In genomic region chr1:95068956-95069710, GRCh38 we compare ENCODE assay signal across 25 cellular contexts. TPM values are rescaled to one million over a fixed set of nuclear protein-coding genes. Genes with fewer than 3 reads are reported as not detected.
DNase-seq lines count a peak whose midpoint lies in the region; ATAC-seq, FAIRE-seq and TF ChIP-seq lines count a peak whose summit lies in the region.
"Had no signal": no experiment of that assay in that cellular context is flagged by ENCODE, and none has a peak within 500 bp of the region (broad histone marks: within the 10 kb centered on the region; RNA-seq: fewer than 3 reads in every experiment).

No MANE protein-coding gene starts in this region.

- CTCF ChIA-PET in K562 (lab: Yijun Ruan, JAX; ENCODE audit: low intra/inter-chr PET ratio), result no interaction called here

- in situ Hi-C loops in K562 (cut with MboI), result no loop called here

- ATAC-seq in K562 (no peak), left colon (peak; percentile 60), HG03469 (IDR thresholded peaks at IDR 0.05; ENCODE audit: unreplicated experiment) (no peak)
- ATAC-seq: activated CD4-positive, CD25-positive, alpha-beta regulatory T cell treated with anti-CD3 and anti-CD28 coated beads, Interleukin-2, amount 50 U/mL, for 24 hours; heart left ventricle; lower lobe of right lung; upper lobe of right lung had no signal

- intact Hi-C loops in K562 (cut with micrococcal nuclease) (no loop called here), left colon (cut with DNase I, micrococcal nuclease) (no loop called here)

- H3K9me3 ChIP-seq in K562 (replicated peaks; ENCODE audit: control insufficient read depth, insufficient read depth, low read depth, low read length), result no peaks in the 10 kb centered on the region
- H3K9me3 ChIP-seq in small intestine (ENCODE audit: control insufficient read depth, low read depth), result no peaks in the 10 kb centered on the region
- H3K9me3 ChIP-seq: heart left ventricle, lower lobe of right lung, upper lobe of right lung had no signal

- no peak overlapping the region; the same call in 1 of the 2 replicates for H2AFZ ChIP-seq in K562 (ENCODE audit: low read depth, low read length)

- FAIRE-seq in K562 (lab: Jason Lieb, UNC) (no peak), small intestine (lab: Jason Lieb, UNC) (no peak)
- FAIRE-seq: endometrium had no signal

- no peak overlapping the region for H3K4me2 ChIP-seq in K562 (ENCODE audit: insufficient read depth, low read length)

- WGBS in K562 (ENCODE audit: insufficient coverage, low coverage, missing lambda C conversion rate), result 31% methylated on average over 6 of the region's 6 CpGs
- WGBS in small intestine, 3 donors, result 24 to 65% (median 51%) methylated on average over 6 of the region's 6 CpGs

- no peak for TF ChIP-seq CTCF in K562 (IDR thresholded peaks at IDR 0.05 in 2 of 3, conservative IDR thresholded peaks at IDR 0.05 in 1 of 3; ENCODE audit: insufficient read depth in 2 of 3, low read depth in 1 of 3, low read length in 3 of 3)

- no peak for TF ChIP-seq RAD21 in K562 (CRISPR knock-in tag; conservative IDR thresholded peaks at IDR 0.05 in 1 of 2, IDR thresholded peaks at IDR 0.05 in 1 of 2)

- H3K4me1 ChIP-seq in K562 (replicated peaks in 1 of 2; ENCODE audit: control insufficient read depth in 2 of 2, insufficient read depth in 2 of 2, low read length in 2 of 2) (peaks cover 4 to 12% of the 10 kb centered on the region in 2 experiments; a peak in 3 of 5 replicates), small intestine (ENCODE audit: control insufficient read depth in 2 of 2, insufficient read depth in 1 of 2, low read depth in 1 of 2, low read length in 1 of 2) (peaks cover 4 to 8% of the 10 kb centered on the region in 2 donors)

- no peak for TF ChIP-seq POLR2A in K562 (conservative IDR thresholded peaks at IDR 0.05)

- DNase-seq in DMS53 treated with DMSO at 0.1 percent for 48 hours (lab: John Stamatoyannopoulos, UW; ENCODE audit: unreplicated experiment), result peak; percentile 90
- DNase-seq in K562 (ENCODE audit: extremely low read depth in 1 of 4, low spot score in 3 of 4), result no peak
- DNase-seq in left colon, result peak in 1 of 2 donors; percentile 40
- peak; percentile 88 for DNase-seq in small intestine
- DNase-seq in occipital lobe (lab: John Stamatoyannopoulos, UW), result no peak
- no peak for DNase-seq in activated CD4-positive, CD25-positive, alpha-beta regulatory T cell treated with anti-CD3 and anti-CD28 coated beads, Interleukin-2, amount 50 U/mL, for 72 hours
- DNase-seq: activated naive CD4-positive, alpha-beta T cell; activated T-cell treated with anti-CD3 and anti-CD28 coated beads, Interleukin-2, amount 50 U/mL, for 24 hours; amniotic stem cell; CD4-positive, CD25-positive, alpha-beta regulatory T cell; cortex of kidney; DMS79; HCEC 1CT; heart left ventricle; lower lobe of right lung; NCI-H1092 treated with DMSO at 0.1 percent for 48 hours; NCI-H1930; NCI-H748 treated with DMSO at 0.1 percent for 48 hours; retina; stimulated activated CD4-positive, alpha-beta T cell treated with anti-CD3 and anti-CD28 coated beads, Interleukin-12 subunit alpha, Interleukin-12 subunit beta, amount 100 ng/mL, for 4 hours; stimulated activated CD4-positive, alpha-beta T cell treated with anti-CD3 and anti-CD28 coated beads, Interleukin-4, amount 100 ng/mL, for 4 hours; upper lobe of right lung had no signal

- no peaks in the 10 kb centered on the region; the same call in 2 of the 3 replicates for H3K79me2 ChIP-seq in K562 (ENCODE audit: control insufficient read depth, insufficient read depth, low read length)

- no peak overlapping the region for H3K9ac ChIP-seq in K562 (ENCODE audit: insufficient read depth in 1 of 2, low read depth in 2 of 2, low read length in 2 of 2)

- H3K27ac ChIP-seq in K562 (ENCODE audit: extremely low read depth, low read depth, low read length) (no peak overlapping the region), small intestine (ENCODE audit: low read depth in 1 of 2, low read length in 1 of 2) (peak overlapping the region; percentile 51 to 81)
- H3K27ac ChIP-seq: heart left ventricle, lower lobe of right lung, upper lobe of right lung had no signal

- H3K27me3 ChIP-seq in K562 (ENCODE audit: control insufficient read depth in 2 of 2, insufficient read depth in 2 of 2, low read length in 2 of 2) (no peaks in the 10 kb centered on the region), small intestine (ENCODE audit: control insufficient read depth in 2 of 2, insufficient read depth in 2 of 2, low read length in 2 of 2) (no peaks in the 10 kb centered on the region)
- H3K27me3 ChIP-seq: heart left ventricle, upper lobe of right lung had no signal

- H4K20me1 ChIP-seq in K562 (replicated peaks; ENCODE audit: control insufficient read depth, insufficient read depth, low read length), result no peaks in the 10 kb centered on the region

- TF ChIP-seq EP300 in K562 (IDR thresholded peaks at IDR 0.05; ENCODE audit: low read length), result no peak

- H3K36me3 ChIP-seq in K562 (ENCODE audit: control insufficient read depth, insufficient read depth, low read length), result no peaks in the 10 kb centered on the region; the same call in 2 of the 3 replicates
- peaks cover 2% of the 10 kb centered on the region in 2 donors for H3K36me3 ChIP-seq in small intestine (ENCODE audit: control insufficient read depth in 2 of 2, insufficient read depth in 2 of 2, low read length in 2 of 2)

- BruUV-seq in K562 (replicated peaks; lab: Mats Ljungman, UMichigan), result no TSS peak

- H3K9me1 ChIP-seq in K562 (ENCODE audit: control insufficient read depth, insufficient read depth, low read length), result no peaks in the 10 kb centered on the region

- H3K4me3 ChIP-seq in K562 (no peak overlapping the region), small intestine (ENCODE audit: low read depth in 1 of 2, low read length in 2 of 2) (no peak overlapping the region)
- H3K4me3 ChIP-seq: heart left ventricle, lower lobe of right lung, upper lobe of right lung had no signal

- POLR2A ChIA-PET in K562 (lab: Yijun Ruan, JAX), result no interaction called here

TF ChIP-seq in K562, 482 proteins besides CTCF, POLR2A, EP300 and RAD21:
- TF ChIP-seq BHLHE40 (IDR thresholded peaks at IDR 0.05; ENCODE audit: low read length), result peak; percentile 61; the same call in 1 of the 2 replicates
- TF ChIP-seq RUNX1 (IDR thresholded peaks at IDR 0.05; ENCODE audit: low read depth), result no peak

RNA-seq across cellular contexts. Expression of gene ALG14, which starts 3.6 kb away (rescaled TPM):
- 1.6 and 2.1 TPM in 2 replicates for total RNA-seq in K562 (2011; cell fraction: chromatin; rRNA removed; ENCODE audit: low replicate concordance)
- total RNA-seq in K562 (2011; cell fraction: nucleolus; rRNA removed), result 1.2 and 3.7 TPM in 2 replicates
- 3.2 and 4.2 TPM in 2 replicates for total RNA-seq in K562 (2011; cell fraction: nucleoplasm; rRNA removed)
- 1.8 and 2.8 TPM in 2 replicates for total RNA-seq in K562 (2014; rRNA removed)
- total RNA-seq in K562 (2014; rRNA removed; fragmentation: Illumina TruSeq; extraction: Trizol), result 3.9 and 6.8 TPM in 2 replicates
- total RNA-seq in K562 (2015; rRNA removed; fragmentation: Illumina TruSeq; extraction: Trizol), result 2.6 and 3.3 TPM in 2 replicates
- 6.1 and 8.6 TPM in 2 replicates for total RNA-seq in K562 (2021)
- polyA plus RNA-seq in K562 (2011; rRNA removed), result 2.8 and 2.9 TPM in 2 replicates
- polyA plus RNA-seq in K562 (2011; cell fraction: cytosol; rRNA removed), result 1.3 and 2.0 TPM in 2 replicates
- polyA plus RNA-seq in K562 (2011; cell fraction: nucleus; rRNA removed), result 0.94 and 1.3 TPM in 2 replicates
- 3.3 and 4.6 TPM in 2 replicates for polyA plus RNA-seq in K562 (2012)
- polyA plus RNA-seq in K562 (2014; fragmentation: Illumina TruSeq; extraction: Trizol), result 4.7 and 4.9 TPM in 2 replicates
- polyA plus RNA-seq in K562 (2014; fragmentation: Nextera tagmentation; extraction: Ambion mirVana), result 10 to 100 TPM; 14.9 to 16.2 TPM
- polyA plus RNA-seq in K562 (2014; rRNA removed), result 2.2 and 2.8 TPM in 2 replicates
- 1.6 and 2.0 TPM in 2 replicates for polyA minus RNA-seq in K562 (2011; rRNA and poly(A)+ RNA removed)
- polyA minus RNA-seq in K562 (2011; cell fraction: cytosol; rRNA and poly(A)+ RNA removed), result 1.4 and 12.8 TPM in 2 replicates
- 1.5 and 4.4 TPM in 2 replicates for polyA minus RNA-seq in K562 (2011; cell fraction: nucleus; rRNA and poly(A)+ RNA removed)
- 10 to 100 TPM in 1 of 2 donors, 1 to 10 TPM in 1; 9.8 to 13.9 TPM for total RNA-seq in left colon
- 1 to 10 TPM; 1.1 to 3.1 (median 1.4) TPM for polyA plus RNA-seq in small intestine
- 4.1 TPM for total RNA-seq in occipital lobe

RNA-seq across cellular contexts. Expression of gene TLCD4, which starts 48.0 kb away (rescaled TPM):
- 10.7 and 22.5 TPM in 2 replicates for total RNA-seq in K562 (2011; cell fraction: chromatin; rRNA removed; ENCODE audit: low replicate concordance)
- 7.2 and 9.1 TPM in 2 replicates for total RNA-seq in K562 (2011; cell fraction: nucleolus; rRNA removed)
- 20.7 and 39.0 TPM in 2 replicates for total RNA-seq in K562 (2011; cell fraction: nucleoplasm; rRNA removed)
- total RNA-seq in K562 (2014; rRNA removed) (7.6 and 10.3 TPM in 2 replicates), K562 (2014; rRNA removed; fragmentation: Illumina TruSeq; extraction: Trizol) (19.8 and 23.6 TPM in 2 replicates), K562 (2015; rRNA removed; fragmentation: Illumina TruSeq; extraction: Trizol) (6.8 and 7.5 TPM in 2 replicates), K562 (2021) (13.9 and 16.5 TPM in 2 replicates), left colon (10 to 100 TPM; 64.4 to 80.6 TPM), occipital lobe (20.9 TPM)
- polyA plus RNA-seq in K562 (2011; rRNA removed) (9.6 and 16.6 TPM in 2 replicates), K562 (2014; fragmentation: Illumina TruSeq; extraction: Trizol) (8.4 and 10.9 TPM in 2 replicates), K562 (2014; fragmentation: Nextera tagmentation; extraction: Ambion mirVana) (1 to 10 TPM; 3.5 to 5.0 TPM), K562 (2014; rRNA removed) (6.5 and 6.6 TPM in 2 replicates), small intestine (1 to 10 TPM; 1.9 to 5.1 (median 2.7) TPM)
- polyA plus RNA-seq in K562 (2011; cell fraction: cytosol; rRNA removed), result 2.2 and 4.5 TPM in 2 replicates
- polyA plus RNA-seq in K562 (2011; cell fraction: nucleus; rRNA removed), result 2.3 and 2.7 TPM in 2 replicates
- polyA plus RNA-seq in K562 (2012), result 5.0 and 5.7 TPM in 2 replicates
- 26.5 and 41.8 TPM in 2 replicates for polyA minus RNA-seq in K562 (2011; rRNA and poly(A)+ RNA removed)
- 8.3 and 10.7 TPM in 2 replicates for polyA minus RNA-seq in K562 (2011; cell fraction: cytosol; rRNA and poly(A)+ RNA removed)
- polyA minus RNA-seq in K562 (2011; cell fraction: nucleus; rRNA and poly(A)+ RNA removed), result 3.1 and 4.1 TPM in 2 replicates
- total RNA-seq: CD4-positive, CD25-positive, alpha-beta regulatory T cell had no signal

Comparison
In these comparisons a context has a peak if more than half of its experiments do, and no peak if none do; other contexts are left out.
1. DNase-seq: peak in DMS53 treated with DMSO at 0.1 percent for 48 hours (single experiment) and small intestine (single experiment); none in K562 (0 of 4), occipital lobe (single experiment) and activated CD4-positive, CD25-positive, alpha-beta regulatory T cell treated with anti-CD3 and anti-CD28 coated beads, Interleukin-2, amount 50 U/mL, for 72 hours (single experiment).